8 cellular contexts compared by ENCODE assay signal in genomic region chr10:24503627-24504320, GRCh38.
A peak's percentile ranks its signal among the peaks of the same experiment; 100 is the strongest.
DNase-seq lines count a peak whose midpoint lies in the region; ATAC-seq and TF ChIP-seq lines count a peak whose summit lies in the region.

No MANE protein-coding gene starts in this region.

- ATAC-seq in HG02798 (IDR thresholded peaks at IDR 0.05; ENCODE audit: poor library complexity, unreplicated experiment) = peak; percentile 76

- intact Hi-C loops in mammary epithelial cell (cut with micrococcal nuclease) = loop anchor here (1.0 to 2.0 kb wide), 7 partner anchors 37 to 509 kb away; partner anchors contain the start of gene KIAA1217

- dilution Hi-C loops in mammary epithelial cell (cut with HindIII; ENCODE audit: low sequenced_read_pairs) = no loop called here

- no peak overlapping the region for H3K27ac ChIP-seq in mammary epithelial cell (ENCODE audit: insufficient read depth, low read depth, low read length)

- CTCF ChIA-PET in GM10248 (lab: Yijun Ruan, JAX) = interaction anchor here (0.8 to 9.1 kb wide), 16 partner anchors 10 to 1346 kb away, joined by 3 to 95 read pairs (median 6); no protein-coding TSS in a partner anchor
- CTCF ChIA-PET in mammary epithelial cell (lab: Charles Lee; ENCODE audit: low non-redundant PET) = interaction anchor here (0.6 to 0.7 kb wide), 2 partner anchors 120 to 509 kb away, joined by 4 to 7 read pairs; no protein-coding TSS in a partner anchor

- H4K20me1 ChIP-seq in mammary epithelial cell (ENCODE audit: insufficient read depth, low read length) = no peaks in the 10 kb centered on the region

- H3K4me1 ChIP-seq in mammary epithelial cell (ENCODE audit: insufficient read depth, low read length) = peaks cover 2% of the 10 kb centered on the region

- peak overlapping the region; percentile 5 for H2AFZ ChIP-seq in mammary epithelial cell (ENCODE audit: low read depth, low read length)

- WGBS in mammary epithelial cell (ENCODE audit: low coverage, missing lambda C conversion rate) = 24% methylated on average over 11 of the region's 11 CpGs

- POLR2A ChIA-PET in GM10248 (lab: Yijun Ruan, JAX) = no interaction called here

- BruUV-seq in mammary epithelial cell (replicated peaks; lab: Mats Ljungman, UMichigan) = no TSS peak

- no peak overlapping the region for H3K4me2 ChIP-seq in mammary epithelial cell (ENCODE audit: insufficient read depth, low read depth, low read length)

- no peaks in the 10 kb centered on the region for H3K79me2 ChIP-seq in mammary epithelial cell (ENCODE audit: insufficient read depth, low read length)

- no peak overlapping the region for H3K9ac ChIP-seq in mammary epithelial cell (ENCODE audit: insufficient read depth, low read length)

- H3K9me3 ChIP-seq in mammary epithelial cell (replicated peaks; ENCODE audit: insufficient read depth, low read length) = no peaks in the 10 kb centered on the region

- peak; percentile 59 for DNase-seq in ACHN
- DNase-seq in GM10248 (ENCODE audit: extremely low spot score) = peak; percentile 50
- peak; percentile 37 for DNase-seq in NOMO-1 treated with DMSO at 0.1 percent for 48 hours (lab: John Stamatoyannopoulos, UW; ENCODE audit: unreplicated experiment)
- DNase-seq in mammary epithelial cell = peak; percentile 54
- peak; percentile 16 for DNase-seq in medulla oblongata (ENCODE audit: extremely low spot score)
- no peak for DNase-seq in NCI-H774 (lab: John Stamatoyannopoulos, UW)
- no peak for DNase-seq in NCI-H2107 treated with DMSO at 0.1 percent for 48 hours (lab: John Stamatoyannopoulos, UW; ENCODE audit: unreplicated experiment)

- in situ Hi-C loops in ACHN (cut with HindIII; ENCODE audit: low pct_ligation_motif_present, low pct_unique_long_range_greater_than_20kb, low sequenced_read_pairs) (no loop called here), mammary epithelial cell (cut with MboI; ENCODE audit: low sequenced_read_pairs in 2 of 2) (loop anchor here (25.0 kb wide), 3 partner anchors 266 to 516 kb away; partner anchors contain the start of gene KIAA1217 (in 1 of the 2))

- peaks cover 15% of the 10 kb centered on the region for H3K36me3 ChIP-seq in mammary epithelial cell (ENCODE audit: insufficient read depth, low read length)

- TF ChIP-seq CTCF in GM10248 (IDR thresholded peaks at IDR 0.05; ENCODE audit: control extremely low read depth, extremely low read depth, low read depth, missing control alignments) = peak; percentile 74
- TF ChIP-seq CTCF in mammary epithelial cell (conservative IDR thresholded peaks at IDR 0.05 in 1 of 2, IDR thresholded peaks at IDR 0.05 in 1 of 2; ENCODE audit: extremely low read depth in 1 of 2, insufficient read depth in 1 of 2, low read depth in 1 of 2, low read length in 2 of 2) = peak; percentile 73

- H3K4me3 ChIP-seq in mammary epithelial cell (replicated peaks in 1 of 3; ENCODE audit: insufficient read depth in 1 of 3, low read depth in 2 of 3, low read length in 3 of 3) = no peak overlapping the region

- no peaks in the 10 kb centered on the region for H3K27me3 ChIP-seq in mammary epithelial cell (ENCODE audit: insufficient read depth, low read length)

Comparison
In these comparisons a context has a peak if more than half of its experiments do, and no peak if none do; other contexts are left out.
1. DNase-seq: peak in ACHN (single experiment), GM10248 (single experiment), NOMO-1 treated with DMSO at 0.1 percent for 48 hours (single experiment), mammary epithelial cell (single experiment) and medulla oblongata (single experiment); none in NCI-H774 (single experiment) and NCI-H2107 treated with DMSO at 0.1 percent for 48 hours (single experiment).